In the genomic region with DNA sequence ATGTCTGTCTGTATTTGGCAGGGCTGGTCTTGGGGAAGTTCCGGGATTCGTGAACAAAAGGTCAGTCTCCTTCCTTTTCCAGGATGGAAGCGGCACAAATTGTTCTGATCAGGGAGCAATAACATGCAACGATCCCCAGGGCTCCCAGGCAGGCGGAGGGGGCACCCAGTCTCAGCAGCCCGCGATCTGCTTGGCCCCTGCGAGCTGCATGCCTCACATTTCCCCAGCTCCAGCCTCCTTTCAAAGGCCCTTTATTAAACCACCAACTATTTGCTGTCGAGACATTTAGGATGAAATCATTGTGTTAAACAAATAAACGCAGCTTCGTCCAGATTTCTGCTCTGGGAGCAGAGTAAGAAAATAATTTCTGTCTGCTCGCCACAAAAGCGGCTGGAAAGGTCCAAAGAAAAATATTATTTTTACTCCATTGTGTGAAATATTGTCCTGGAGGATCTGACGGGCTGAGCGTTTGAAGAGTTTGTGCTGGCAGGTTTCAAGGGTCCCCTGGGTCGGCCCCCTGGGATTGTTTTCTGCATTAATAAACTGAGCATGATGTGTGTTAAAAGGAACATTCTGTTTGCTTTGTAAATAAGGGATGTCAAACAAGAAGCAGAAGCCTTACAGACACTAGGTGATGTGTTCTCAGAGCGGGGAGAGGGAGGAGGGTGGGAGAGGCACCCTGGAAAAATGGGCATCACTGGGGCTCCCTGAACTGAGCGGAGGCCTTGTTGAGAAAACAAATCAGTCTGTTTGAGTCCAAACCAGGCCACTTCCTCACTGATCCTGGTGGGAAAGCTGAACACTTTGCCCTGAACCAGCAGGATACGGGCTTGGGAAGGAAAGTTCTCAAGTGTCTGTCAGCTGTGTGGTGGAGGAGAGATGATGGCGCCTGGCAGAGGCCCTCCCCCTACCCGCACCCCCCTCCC, we compare ENCODE assay signal across 14 cellular contexts.
DNase-seq lines count a peak whose midpoint lies in the region; TF ChIP-seq lines count a peak whose summit lies in the region.
"Had no signal": no experiment of that assay in that cellular context is flagged by ENCODE, and none has a peak within 500 bp of the region (broad histone marks: within the 10 kb centered on the region; RNA-seq: fewer than 3 reads in every experiment).

No MANE protein-coding gene starts in this region.

- H3K27me3 Mint-ChIP-seq in activated naive CD4-positive, alpha-beta T cell treated with anti-CD3 and anti-CD28 coated beads, Interleukin-2, amount 10 ng/mL, durations not matched to agents 7 days and 5 days, result peaks cover 46% of the 10 kb centered on the region
- peaks cover 13% of the 10 kb centered on the region for H3K27me3 Mint-ChIP-seq in activated CD4-positive, alpha-beta T cell treated with anti-CD3 and anti-CD28 coated beads, Interleukin-2, amount 10 ng/mL, durations not matched to agents 24 days and 14 days

- WGBS in smooth muscle cell (ENCODE audit: low lambda C conversion rate), result 44% methylated on average over 21 of the region's 21 CpGs

- no peaks in the 10 kb centered on the region for H3K36me3 ChIP-seq in smooth muscle cell (ENCODE audit: low read depth)

- peak overlapping the region; percentile 63 for H2AFZ ChIP-seq in smooth muscle cell (ENCODE audit: low read depth)
- H2AFZ ChIP-seq: PC-9 had no signal

- no peaks in the 10 kb centered on the region for H3K36me3 Mint-ChIP-seq in activated naive CD4-positive, alpha-beta T cell treated with anti-CD3 and anti-CD28 coated beads, Interleukin-2, amount 10 ng/mL, durations not matched to agents 7 days and 5 days
- H3K36me3 Mint-ChIP-seq in activated CD4-positive, alpha-beta T cell treated with anti-CD3 and anti-CD28 coated beads, Interleukin-2, amount 10 ng/mL, durations not matched to agents 24 days and 14 days (ENCODE audit: low read depth), result no peaks in the 10 kb centered on the region

- H3K4me2 ChIP-seq in smooth muscle cell, result peak overlapping the region; percentile 64
- H3K4me2 ChIP-seq: PC-9 had no signal

- peaks cover 5% of the 10 kb centered on the region for H3F3A ChIP-seq in smooth muscle cell (ENCODE audit: low read depth)

- no peak for TF ChIP-seq CTCF in smooth muscle cell (IDR thresholded peaks at IDR 0.05; ENCODE audit: borderline replicate concordance, insufficient read depth, poor library complexity, severe bottlenecking)

- intact Hi-C loops in activated CD4-positive, alpha-beta T cell treated with anti-CD3 and anti-CD28 coated beads, Interleukin-2, amount 10 ng/mL, durations not matched to agents 24 days and 14 days (cut with micrococcal nuclease), result no loop called here

- H4K20me1 ChIP-seq in smooth muscle cell (ENCODE audit: low read depth), result no peaks in the 10 kb centered on the region

- CTCF ChIA-PET in activated naive CD4-positive, alpha-beta T cell treated with anti-CD3 and anti-CD28 coated beads, Interleukin-2, amount 10 ng/mL, durations not matched to agents 7 days and 5 days (lab: Charles Lee), result no interaction called here

- no peak overlapping the region for H3K27ac Mint-ChIP-seq in activated naive CD4-positive, alpha-beta T cell treated with anti-CD3 and anti-CD28 coated beads, Interleukin-2, amount 10 ng/mL, durations not matched to agents 7 days and 5 days
- H3K27ac Mint-ChIP-seq in activated CD4-positive, alpha-beta T cell treated with anti-CD3 and anti-CD28 coated beads, Interleukin-2, amount 10 ng/mL, durations not matched to agents 24 days and 14 days, result no peak overlapping the region
- H3K27ac Mint-ChIP-seq: progenitor cell of endocrine pancreas had no signal

- H3K79me2 ChIP-seq in smooth muscle cell (ENCODE audit: low read depth), result no peaks in the 10 kb centered on the region

- DNase-seq in H4 (ENCODE audit: low spot score) (peak; percentile 33), NCI-H748 (lab: John Stamatoyannopoulos, UW; ENCODE audit: unreplicated experiment) (peak; percentile 72), fibroblast of peridontal ligament (ENCODE audit: extremely low read depth) (peak; percentile 88), smooth muscle cell (lab: John Stamatoyannopoulos, UW; ENCODE audit: unreplicated experiment) (no peak), AML-193 (lab: John Stamatoyannopoulos, UW) (no peak), anterior cingulate cortex (lab: John Stamatoyannopoulos, UW) (no peak)
- DNase-seq in activated naive CD4-positive, alpha-beta T cell treated with anti-CD3 and anti-CD28 coated beads, Interleukin-2, amount 10 ng/mL, durations not matched to agents 7 days and 5 days, result no peak
- DNase-seq in activated CD4-positive, alpha-beta T cell treated with anti-CD3 and anti-CD28 coated beads, Interleukin-2, amount 10 ng/mL, durations not matched to agents 24 days and 14 days, result no peak
- DNase-seq: activated CD4-positive, CD25-positive, alpha-beta regulatory T cell; GDM1; HCEC 1CT; MM.1S; PC-9 had no signal

- peak overlapping the region; percentile 35 for H3K9ac ChIP-seq in smooth muscle cell (ENCODE audit: low read depth)

- H3K27me3 ChIP-seq in smooth muscle cell (ENCODE audit: low read depth), result no peaks in the 10 kb centered on the region

- H3K4me1 Mint-ChIP-seq in activated naive CD4-positive, alpha-beta T cell treated with anti-CD3 and anti-CD28 coated beads, Interleukin-2, amount 10 ng/mL, durations not matched to agents 7 days and 5 days, result no peaks in the 10 kb centered on the region
- no peaks in the 10 kb centered on the region for H3K4me1 Mint-ChIP-seq in activated CD4-positive, alpha-beta T cell treated with anti-CD3 and anti-CD28 coated beads, Interleukin-2, amount 10 ng/mL, durations not matched to agents 24 days and 14 days

- H3K9me3 ChIP-seq in smooth muscle cell (replicated peaks; ENCODE audit: low read depth), result no peaks in the 10 kb centered on the region

- no peak overlapping the region for H3K4me3 Mint-ChIP-seq in activated naive CD4-positive, alpha-beta T cell treated with anti-CD3 and anti-CD28 coated beads, Interleukin-2, amount 10 ng/mL, durations not matched to agents 7 days and 5 days
- H3K4me3 Mint-ChIP-seq in activated CD4-positive, alpha-beta T cell treated with anti-CD3 and anti-CD28 coated beads, Interleukin-2, amount 10 ng/mL, durations not matched to agents 24 days and 14 days, result no peak overlapping the region

- peak overlapping the region; percentile 89 for H3K27ac ChIP-seq in smooth muscle cell (ENCODE audit: low read depth)
- H3K27ac ChIP-seq: PC-9 had no signal

- peaks cover 21% of the 10 kb centered on the region for H3K4me1 ChIP-seq in smooth muscle cell (ENCODE audit: low read depth)

- H3K9me3 Mint-ChIP-seq in activated naive CD4-positive, alpha-beta T cell treated with anti-CD3 and anti-CD28 coated beads, Interleukin-2, amount 10 ng/mL, durations not matched to agents 7 days and 5 days, result no peaks in the 10 kb centered on the region
- no peaks in the 10 kb centered on the region for H3K9me3 Mint-ChIP-seq in activated CD4-positive, alpha-beta T cell treated with anti-CD3 and anti-CD28 coated beads, Interleukin-2, amount 10 ng/mL, durations not matched to agents 24 days and 14 days

- no peak overlapping the region for H3K4me3 ChIP-seq in smooth muscle cell
- H3K4me3 ChIP-seq: PC-9 had no signal

Comparison
In these comparisons a context has a peak if more than half of its experiments do, and no peak if none do; other contexts are left out.
1. DNase-seq: peak in H4 (single experiment), NCI-H748 (single experiment) and fibroblast of peridontal ligament (single experiment); none in smooth muscle cell (single experiment), activated naive CD4-positive, alpha-beta T cell treated with anti-CD3 and anti-CD28 coated beads, Interleukin-2, amount 10 ng/mL, durations not matched to agents 7 days and 5 days (single experiment), AML-193 (0 of 2), anterior cingulate cortex (0 of 58) and activated CD4-positive, alpha-beta T cell treated with anti-CD3 and anti-CD28 coated beads, Interleukin-2, amount 10 ng/mL, durations not matched to agents 24 days and 14 days (single experiment).